ENCODE assay signal across 15 cellular contexts in genomic region chr7:111853231-111853990, GRCh38.
DNase-seq lines count a peak whose midpoint lies in the region; ATAC-seq, FAIRE-seq and TF ChIP-seq lines count a peak whose summit lies in the region.
"Had no signal": no experiment of that assay in that cellular context is flagged by ENCODE, and none has a peak within 500 bp of the region (broad histone marks: within the 10 kb centered on the region; RNA-seq: fewer than 3 reads in every experiment).

No MANE protein-coding gene starts in this region.

- H2AFZ ChIP-seq in HepG2 (ENCODE audit: low read length) (no peak overlapping the region), OCI-LY3 (ENCODE audit: low read depth, low read length) (no peak overlapping the region)

- WGBS in HepG2 (ENCODE audit: low lambda C conversion rate): 96% methylated on average over 9 of the region's 10 CpGs
- whole genome bisulfite sequencing in right lobe of liver (ENCODE audit: insufficient coverage, low coverage, low lambda C conversion rate, missing lambda C conversion rate): 97% methylated on average over 3 of the region's 10 CpGs

- TF ChIP-seq POLR2A in HepG2 (IDR thresholded peaks at IDR 0.05; ENCODE audit: insufficient read depth in 1 of 2, low read depth in 2 of 2, low read length in 2 of 2) (no peak), right lobe of liver (IDR thresholded peaks at IDR 0.05) (no peak)

- intact Hi-C loops in HepG2 (cut with micrococcal nuclease; ENCODE audit: unreplicated experiment): loop anchor here (10.0 kb wide), 1 partner anchor 641 kb away; no protein-coding TSS in a partner anchor
- intact Hi-C loops in right lobe of liver (cut with DNase I): loop anchor here in 1 of 2 donors (10.0 kb wide), 1 partner anchor 109 kb away; no protein-coding TSS in a partner anchor
- intact Hi-C loops in upper lobe of right lung (cut with DNase I): no loop called here

- H3K27me3 Mint-ChIP-seq in T-helper 17 cell: peaks cover 20% of the 10 kb centered on the region

- no peak for TF ChIP-seq RAD21 in HepG2 (CRISPR knock-in tag; IDR thresholded peaks at IDR 0.05)

- H3K9me3 ChIP-seq in HepG2 (ENCODE audit: low read length): no peaks in the 10 kb centered on the region
- no peaks in the 10 kb centered on the region for H3K9me3 ChIP-seq in right lobe of liver
- peaks cover 5% of the 10 kb centered on the region; the same call in 1 of the 2 replicates for H3K9me3 ChIP-seq in OCI-LY3 (ENCODE audit: insufficient read depth, low read length)
- H3K9me3 ChIP-seq in upper lobe of right lung: no peaks in the 10 kb centered on the region
- no peaks in the 10 kb centered on the region for H3K9me3 ChIP-seq in T-helper 17 cell (ENCODE audit: control insufficient read depth, low read length, poor library complexity, severe bottlenecking)
- H3K9me3 ChIP-seq: BLaER1, suprapubic skin had no signal

- H3K9ac ChIP-seq in HepG2 (ENCODE audit: insufficient read depth, low read depth, low read length): no peak overlapping the region
- H3K9ac ChIP-seq in OCI-LY3 (ENCODE audit: low read length): no peak overlapping the region
- H3K9ac ChIP-seq: BLaER1 had no signal

- POLR2A ChIA-PET in HepG2 (lab: Yijun Ruan, JAX): no interaction called here

- no peaks in the 10 kb centered on the region for H3K4me1 ChIP-seq in HepG2 (ENCODE audit: insufficient read depth, low read length)
- H3K4me1 ChIP-seq in right lobe of liver: no peaks in the 10 kb centered on the region
- peaks cover 27% of the 10 kb centered on the region for H3K4me1 ChIP-seq in OCI-LY3 (ENCODE audit: low read length)
- no peaks in the 10 kb centered on the region for H3K4me1 ChIP-seq in upper lobe of right lung
- H3K4me1 ChIP-seq: BLaER1, suprapubic skin had no signal

- H3K36me3 ChIP-seq in HepG2 (replicated peaks in 1 of 2; ENCODE audit: control insufficient read depth in 1 of 2, insufficient read depth in 2 of 2, low read length in 2 of 2): peaks cover 0 to 1% of the 10 kb centered on the region in 2 experiments; a peak in 1 of 5 replicates
- H3K36me3 ChIP-seq in right lobe of liver: no peaks in the 10 kb centered on the region
- no peaks in the 10 kb centered on the region for H3K36me3 ChIP-seq in OCI-LY3 (replicated peaks; ENCODE audit: low read depth, low read length)
- H3K36me3 ChIP-seq in upper lobe of right lung: peaks cover 12% of the 10 kb centered on the region
- H3K36me3 ChIP-seq: BLaER1, suprapubic skin had no signal

- no peak overlapping the region for H3K27ac ChIP-seq in HepG2 (ENCODE audit: extremely low read length, insufficient read depth, low read length)
- no peak overlapping the region for H3K27ac ChIP-seq in right lobe of liver
- H3K27ac ChIP-seq in OCI-LY3 (ENCODE audit: low read length): no peak overlapping the region
- no peak overlapping the region for H3K27ac ChIP-seq in upper lobe of right lung
- H3K27ac ChIP-seq: BLaER1, suprapubic skin had no signal

- H3K79me2 ChIP-seq in HepG2 (ENCODE audit: insufficient read depth, low read length) (no peaks in the 10 kb centered on the region), OCI-LY3 (ENCODE audit: low read length) (no peaks in the 10 kb centered on the region)

- H3K27me3 ChIP-seq in HepG2 (ENCODE audit: control insufficient read depth in 1 of 2, insufficient read depth in 2 of 2, low read length in 2 of 2): no peaks in the 10 kb centered on the region
- H3K27me3 ChIP-seq in right lobe of liver: no peaks in the 10 kb centered on the region
- no peaks in the 10 kb centered on the region for H3K27me3 ChIP-seq in OCI-LY3 (ENCODE audit: low read depth, low read length)
- H3K27me3 ChIP-seq in upper lobe of right lung: no peaks in the 10 kb centered on the region
- H3K27me3 ChIP-seq: BLaER1, suprapubic skin had no signal

- H3K4me3 ChIP-seq in HepG2 (replicated peaks in 1 of 3; ENCODE audit: insufficient read depth in 1 of 3, low read depth in 2 of 3, low read length in 3 of 3) (no peak overlapping the region), right lobe of liver (no peak overlapping the region), OCI-LY3 (ENCODE audit: low read length) (no peak overlapping the region), epithelial cell of esophagus (ENCODE audit: low read length) (no peak overlapping the region), upper lobe of right lung (no peak overlapping the region)
- H3K4me3 ChIP-seq: BLaER1, suprapubic skin had no signal

- no peaks in the 10 kb centered on the region for H4K20me1 ChIP-seq in HepG2 (ENCODE audit: insufficient read depth, low read length)
- no peaks in the 10 kb centered on the region for H4K20me1 ChIP-seq in OCI-LY3 (ENCODE audit: insufficient read depth, low read length)
- H4K20me1 ChIP-seq: BLaER1 had no signal

- in situ Hi-C loops in HepG2 (cut with HindIII; ENCODE audit: extremely low pct_ligation_motif_present, low pct_unique_long_range_greater_than_20kb): no loop called here

- H3K27ac Mint-ChIP-seq in T-helper 17 cell: no peak overlapping the region
- H3K27ac Mint-ChIP-seq: activated naive CD8-positive, alpha-beta T cell treated with anti-CD3 and anti-CD28 coated beads, Interleukin-2, amount 50 U/mL, for 24 hours had no signal

- H3K4me3 Mint-ChIP-seq in T-helper 17 cell: no peak overlapping the region
- H3K4me3 Mint-ChIP-seq: activated naive CD8-positive, alpha-beta T cell treated with anti-CD3 and anti-CD28 coated beads, Interleukin-2, amount 50 U/mL, for 24 hours had no signal

- no peak for FAIRE-seq in HepG2 (lab: Jason Lieb, UNC)

- CTCF ChIA-PET in HepG2 (lab: Yijun Ruan, JAX; ENCODE audit: low intra/inter-chr PET ratio, low total read pairs): no interaction called here

- ATAC-seq in HepG2 (peak; percentile 59; the same call in 1 of the 3 replicates), right lobe of liver (no peak), upper lobe of right lung (peak; percentile 30), T-helper 17 cell (no peak)
- ATAC-seq: activated naive CD8-positive, alpha-beta T cell treated with anti-CD3 and anti-CD28 coated beads, Interleukin-2, amount 50 U/mL, for 24 hours had no signal

- TF ChIP-seq EP300 in HepG2 (IDR thresholded peaks at IDR 0.05; ENCODE audit: low read depth in 2 of 2, low read length in 2 of 2): no peak
- TF ChIP-seq EP300 in HepG2 (CRISPR knock-in tag; IDR thresholded peaks at IDR 0.05; ENCODE audit: borderline replicate concordance): no peak

- no peaks in the 10 kb centered on the region for H3K4me1 Mint-ChIP-seq in T-helper 17 cell
- H3K4me1 Mint-ChIP-seq: activated naive CD8-positive, alpha-beta T cell treated with anti-CD3 and anti-CD28 coated beads, Interleukin-2, amount 50 U/mL, for 24 hours had no signal

- H3K4me2 ChIP-seq in HepG2 (ENCODE audit: low read depth, low read length): no peak overlapping the region
- no peak overlapping the region; the same call in 1 of the 2 replicates for H3K4me2 ChIP-seq in OCI-LY3 (ENCODE audit: low read length)
- H3K4me2 ChIP-seq: BLaER1 had no signal

- BruUV-seq in HepG2 (replicated peaks; lab: Mats Ljungman, UMichigan): no TSS peak

- DNase-seq in HepG2 (ENCODE audit: low spot score) (no peak), right lobe of liver (no peak), epithelial cell of esophagus (ENCODE audit: low read depth) (no peak), upper lobe of right lung (no peak), activated gamma-delta T cell treated with Interleukin-2 at 50 U/mL for 16 hours (no peak), T-helper 17 cell (no peak), KG1 (lab: John Stamatoyannopoulos, UW) (no peak)
- DNase-seq: activated naive CD8-positive, alpha-beta T cell treated with anti-CD3 and anti-CD28 coated beads, Interleukin-2, amount 50 U/mL, for 24 hours; mesenchymal stem cell; MV-4-11; NCI-H524 treated with DMSO at 0.1 percent for 48 hours; posterior cingulate gyrus had no signal

- no peaks in the 10 kb centered on the region for H3K36me3 Mint-ChIP-seq in T-helper 17 cell (ENCODE audit: low read depth)

- TF ChIP-seq CTCF in HepG2 (CRISPR knock-in tag; IDR thresholded peaks at IDR 0.05): peak; percentile 15; the same call in 1 of the 2 replicates
- no peak for TF ChIP-seq CTCF in right lobe of liver (IDR thresholded peaks at IDR 0.05)
- TF ChIP-seq CTCF in OCI-LY3 (IDR thresholded peaks at IDR 0.05; ENCODE audit: low read depth, low read length): peak; percentile 41
- peak; percentile 13 for TF ChIP-seq CTCF in epithelial cell of esophagus (IDR thresholded peaks at IDR 0.05; ENCODE audit: insufficient read depth, low read depth, low read length, missing control alignments)
- TF ChIP-seq CTCF in upper lobe of right lung (IDR thresholded peaks at IDR 0.05): no peak

TF ChIP-seq in HepG2, 621 proteins besides CTCF, POLR2A, EP300 and RAD21:
- TF ChIP-seq RFXANK (CRISPR knock-in tag; IDR thresholded peaks at IDR 0.05) (no peak), KDM3A (CRISPR knock-in tag; IDR thresholded peaks at IDR 0.05; ENCODE audit: low read depth) (no peak), ZNF576 (CRISPR knock-in tag; IDR thresholded peaks at IDR 0.05) (no peak), ZMAT3 (CRISPR knock-in tag; conservative IDR thresholded peaks at IDR 0.05) (no peak), ZBTB26 (CRISPR knock-in tag; IDR thresholded peaks at IDR 0.05; ENCODE audit: borderline replicate concordance) (no peak), NFE2L2 (IDR thresholded peaks at IDR 0.05; ENCODE audit: low read length) (no peak), REL (CRISPR knock-in tag; conservative IDR thresholded peaks at IDR 0.05) (no peak), HNF4G (IDR thresholded peaks at IDR 0.05; ENCODE audit: borderline replicate concordance, low read depth, low read length) (no peak), HNF4G (CRISPR knock-in tag; IDR thresholded peaks at IDR 0.05; ENCODE audit: borderline replicate concordance, low read depth) (no peak)

Comparison
In these comparisons a context has a peak if more than half of its experiments do, and no peak if none do; other contexts are left out.
1. ATAC-seq: peak in HepG2 (single experiment) and upper lobe of right lung (single experiment); none in right lobe of liver (0 of 4) and T-helper 17 cell (single experiment).
2. CTCF ChIP-seq: peak in HepG2 (single experiment), OCI-LY3 (single experiment) and epithelial cell of esophagus (single experiment); none in right lobe of liver (0 of 4) and upper lobe of right lung (single experiment).